Comparison of ENCODE assay signal across 2 cellular contexts in the genomic region with DNA sequence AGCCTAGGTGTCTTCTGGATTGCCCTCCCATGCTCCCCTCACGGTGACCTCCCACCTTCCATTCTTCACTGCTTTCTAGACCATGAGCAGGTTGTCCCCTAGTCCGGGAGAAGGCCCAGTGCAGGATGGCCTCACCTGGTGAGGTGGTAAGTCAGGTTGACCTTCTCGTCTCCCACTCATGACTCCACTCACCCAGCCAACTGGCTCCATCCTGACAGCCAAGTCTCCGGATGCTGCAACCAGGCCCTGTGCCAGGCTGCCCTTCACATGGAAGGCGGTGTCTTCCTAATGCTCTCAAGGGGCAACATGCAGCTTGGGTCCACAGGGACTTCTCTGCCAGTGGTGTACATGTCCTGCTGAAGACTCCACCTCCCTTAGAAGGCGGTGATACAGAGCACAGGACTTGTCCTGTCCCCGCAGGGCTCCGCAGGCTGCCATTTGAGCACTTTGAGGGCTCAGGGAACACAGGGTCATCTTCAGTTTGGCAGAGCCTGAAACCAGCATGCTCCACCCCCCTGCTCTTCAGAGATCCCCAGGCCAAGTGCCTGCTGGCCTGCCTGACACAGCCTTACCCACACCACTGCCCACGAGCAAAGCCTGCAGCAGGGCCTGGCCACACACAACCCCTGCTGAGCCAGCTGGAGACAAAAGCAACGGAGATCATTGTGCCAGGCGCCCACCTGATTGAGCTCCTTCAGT.
TF ChIP-seq lines count a peak whose summit lies in the region.

No MANE protein-coding gene starts in this region.

TF ChIP-seq in HepG2, 621 proteins besides CTCF, POLR2A, EP300 and RAD21:
- TF ChIP-seq ZNF563 (CRISPR knock-in tag; IDR thresholded peaks at IDR 0.05) (no peak), SNRNP70 (IDR thresholded peaks at IDR 0.05; ENCODE audit: low read depth, low read length) (no peak), ZNF724P (CRISPR knock-in tag; IDR thresholded peaks at IDR 0.05; ENCODE audit: borderline replicate concordance) (no peak), ZMYM2 (CRISPR knock-in tag; IDR thresholded peaks at IDR 0.05) (no peak), ZFP36L2 (CRISPR knock-in tag; IDR thresholded peaks at IDR 0.05) (no peak), MXD4 (CRISPR knock-in tag; IDR thresholded peaks at IDR 0.05) (no peak)
- TF ChIP-seq, protein P1, sequence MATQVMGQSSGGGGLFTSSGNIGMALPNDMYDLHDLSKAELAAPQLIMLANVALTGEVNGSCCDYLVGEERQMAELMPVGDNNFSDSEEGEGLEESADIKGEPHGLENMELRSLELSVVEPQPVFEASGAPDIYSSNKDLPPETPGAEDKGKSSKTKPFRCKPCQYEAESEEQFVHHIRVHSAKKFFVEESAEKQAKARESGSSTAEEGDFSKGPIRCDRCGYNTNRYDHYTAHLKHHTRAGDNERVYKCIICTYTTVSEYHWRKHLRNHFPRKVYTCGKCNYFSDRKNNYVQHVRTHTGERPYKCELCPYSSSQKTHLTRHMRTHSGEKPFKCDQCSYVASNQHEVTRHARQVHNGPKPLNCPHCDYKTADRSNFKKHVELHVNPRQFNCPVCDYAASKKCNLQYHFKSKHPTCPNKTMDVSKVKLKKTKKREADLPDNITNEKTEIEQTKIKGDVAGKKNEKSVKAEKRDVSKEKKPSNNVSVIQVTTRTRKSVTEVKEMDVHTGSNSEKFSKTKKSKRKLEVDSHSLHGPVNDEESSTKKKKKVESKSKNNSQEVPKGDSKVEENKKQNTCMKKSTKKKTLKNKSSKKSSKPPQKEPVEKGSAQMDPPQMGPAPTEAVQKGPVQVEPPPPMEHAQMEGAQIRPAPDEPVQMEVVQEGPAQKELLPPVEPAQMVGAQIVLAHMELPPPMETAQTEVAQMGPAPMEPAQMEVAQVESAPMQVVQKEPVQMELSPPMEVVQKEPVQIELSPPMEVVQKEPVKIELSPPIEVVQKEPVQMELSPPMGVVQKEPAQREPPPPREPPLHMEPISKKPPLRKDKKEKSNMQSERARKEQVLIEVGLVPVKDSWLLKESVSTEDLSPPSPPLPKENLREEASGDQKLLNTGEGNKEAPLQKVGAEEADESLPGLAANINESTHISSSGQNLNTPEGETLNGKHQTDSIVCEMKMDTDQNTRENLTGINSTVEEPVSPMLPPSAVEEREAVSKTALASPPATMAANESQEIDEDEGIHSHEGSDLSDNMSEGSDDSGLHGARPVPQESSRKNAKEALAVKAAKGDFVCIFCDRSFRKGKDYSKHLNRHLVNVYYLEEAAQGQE (IDR thresholded peaks at IDR 0.05; ENCODE audit: borderline replicate concordance in 1 of 2, low read depth in 1 of 2, low read length in 2 of 2): no peak

TF ChIP-seq in SK-N-SH, 30 proteins besides CTCF, POLR2A, EP300 and RAD21:
- TF ChIP-seq EZH2phosphoT487 (IDR thresholded peaks at IDR 0.05; ENCODE audit: borderline replicate concordance, low read depth) (no peak), NRF1 (IDR thresholded peaks at IDR 0.05; ENCODE audit: low read depth, low read length) (no peak), ELF1 (IDR thresholded peaks at IDR 0.05) (no peak), POLR2AphosphoS5 (IDR thresholded peaks at IDR 0.05; ENCODE audit: low read depth, low read length) (no peak), IRF3 (IDR thresholded peaks at IDR 0.05; ENCODE audit: low read depth, low read length) (no peak), TAF1 (IDR thresholded peaks at IDR 0.05; ENCODE audit: borderline replicate concordance, low read depth, low read length) (no peak), USF2 (IDR thresholded peaks at IDR 0.05; ENCODE audit: borderline replicate concordance, low read depth, low read length) (no peak), RCOR1 (IDR thresholded peaks at IDR 0.05; ENCODE audit: low read length) (no peak), SMC3 (IDR thresholded peaks at IDR 0.05; ENCODE audit: low read depth, low read length) (no peak), MEF2A (IDR thresholded peaks at IDR 0.05; ENCODE audit: borderline replicate concordance, low read depth) (no peak), GATA2 (CRISPR knock-in tag; IDR thresholded peaks at IDR 0.05) (no peak), MAX (IDR thresholded peaks at IDR 0.05; ENCODE audit: low read depth) (no peak), YY1 (IDR thresholded peaks at IDR 0.05; ENCODE audit: low read depth) (no peak), CHD2 (IDR thresholded peaks at IDR 0.05; ENCODE audit: low read length, partially characterized antibody) (no peak), TCF12 (IDR thresholded peaks at IDR 0.05) (no peak)
- TF ChIP-seq, protein P2, sequence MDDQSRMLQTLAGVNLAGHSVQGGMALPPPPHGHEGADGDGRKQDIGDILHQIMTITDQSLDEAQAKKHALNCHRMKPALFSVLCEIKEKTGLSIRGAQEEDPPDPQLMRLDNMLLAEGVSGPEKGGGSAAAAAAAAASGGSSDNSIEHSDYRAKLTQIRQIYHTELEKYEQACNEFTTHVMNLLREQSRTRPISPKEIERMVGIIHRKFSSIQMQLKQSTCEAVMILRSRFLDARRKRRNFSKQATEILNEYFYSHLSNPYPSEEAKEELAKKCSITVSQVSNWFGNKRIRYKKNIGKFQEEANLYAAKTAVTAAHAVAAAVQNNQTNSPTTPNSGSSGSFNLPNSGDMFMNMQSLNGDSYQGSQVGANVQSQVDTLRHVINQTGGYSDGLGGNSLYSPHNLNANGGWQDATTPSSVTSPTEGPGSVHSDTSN (IDR thresholded peaks at IDR 0.05): no peak
- TF ChIP-seq, protein P3, sequence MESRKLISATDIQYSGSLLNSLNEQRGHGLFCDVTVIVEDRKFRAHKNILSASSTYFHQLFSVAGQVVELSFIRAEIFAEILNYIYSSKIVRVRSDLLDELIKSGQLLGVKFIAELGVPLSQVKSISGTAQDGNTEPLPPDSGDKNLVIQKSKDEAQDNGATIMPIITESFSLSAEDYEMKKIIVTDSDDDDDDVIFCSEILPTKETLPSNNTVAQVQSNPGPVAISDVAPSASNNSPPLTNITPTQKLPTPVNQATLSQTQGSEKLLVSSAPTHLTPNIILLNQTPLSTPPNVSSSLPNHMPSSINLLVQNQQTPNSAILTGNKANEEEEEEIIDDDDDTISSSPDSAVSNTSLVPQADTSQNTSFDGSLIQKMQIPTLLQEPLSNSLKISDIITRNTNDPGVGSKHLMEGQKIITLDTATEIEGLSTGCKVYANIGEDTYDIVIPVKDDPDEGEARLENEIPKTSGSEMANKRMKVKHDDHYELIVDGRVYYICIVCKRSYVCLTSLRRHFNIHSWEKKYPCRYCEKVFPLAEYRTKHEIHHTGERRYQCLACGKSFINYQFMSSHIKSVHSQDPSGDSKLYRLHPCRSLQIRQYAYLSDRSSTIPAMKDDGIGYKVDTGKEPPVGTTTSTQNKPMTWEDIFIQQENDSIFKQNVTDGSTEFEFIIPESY (IDR thresholded peaks at IDR 0.05; ENCODE audit: borderline replicate concordance, low read depth): no peak
